14 cellular contexts compared by ENCODE assay signal in genomic region chr5:179825655-179826182, GRCh38. TPM values are rescaled to one million over a fixed set of nuclear protein-coding genes. Genes with fewer than 3 reads are reported as not detected.
DNase-seq lines count a peak whose midpoint lies in the region; ATAC-seq and TF ChIP-seq lines count a peak whose summit lies in the region.
"Had no signal": no experiment of that assay in that cellular context is flagged by ENCODE, and none has a peak within 500 bp of the region (broad histone marks: within the 10 kb centered on the region; RNA-seq: fewer than 3 reads in every experiment).

No MANE protein-coding gene starts in this region.

- no peaks in the 10 kb centered on the region for H3K27me3 Mint-ChIP-seq in activated CD4-positive, alpha-beta T cell treated with anti-CD3 and anti-CD28 coated beads, Interleukin-2, amount 10 ng/mL, durations not matched to agents 7 days and 5 days
- no peaks in the 10 kb centered on the region for H3K27me3 Mint-ChIP-seq in activated CD4-positive, alpha-beta T cell treated with anti-CD3 and anti-CD28 coated beads for 36 hours
- H3K27me3 Mint-ChIP-seq in IgD-negative memory B cell = no peaks in the 10 kb centered on the region

- no peak for DNase-seq in activated CD4-positive, alpha-beta T cell treated with anti-CD3 and anti-CD28 coated beads, Interleukin-2, amount 10 ng/mL, durations not matched to agents 7 days and 5 days
- DNase-seq in activated CD4-positive, alpha-beta T cell treated with anti-CD3 and anti-CD28 coated beads for 36 hours = no peak
- DNase-seq in fibroblast of pulmonary artery (ENCODE audit: low read depth) = no peak
- DNase-seq in gastrocnemius medialis = no peak
- no peak for DNase-seq in DMS153 (lab: John Stamatoyannopoulos, UW)
- DNase-seq in activated effector memory CD4-positive, alpha-beta T cell treated with anti-CD3 and anti-CD28 coated beads, Interleukin-2, amount 50 U/mL, for 16 hours = no peak
- no peak for DNase-seq in SKM-1 treated with dmso at 0.1 percent for 144 hours (lab: John Stamatoyannopoulos, UW; ENCODE audit: unreplicated experiment)
- DNase-seq: NCI-H146; NCI-H748 treated with DMSO at 0.1 percent for 48 hours; stimulated activated CD4-positive, alpha-beta T cell treated with anti-CD3 and anti-CD28 coated beads, Interleukin-15, amount 100 ng/mL, for 24 hours had no signal

- H3K9me3 ChIP-seq in gastrocnemius medialis = no peaks in the 10 kb centered on the region

- intact Hi-C loops in activated CD4-positive, alpha-beta T cell treated with anti-CD3 and anti-CD28 coated beads for 36 hours (cut with DNase I, micrococcal nuclease) = no loop called here
- intact Hi-C loops in gastrocnemius medialis (cut with DNase I; ENCODE audit: low total_unique reads) = no loop called here

- peaks cover 56 to 60% of the 10 kb centered on the region in 2 donors for H3K4me1 ChIP-seq in gastrocnemius medialis

- H3K4me1 Mint-ChIP-seq in activated CD4-positive, alpha-beta T cell treated with anti-CD3 and anti-CD28 coated beads, Interleukin-2, amount 10 ng/mL, durations not matched to agents 7 days and 5 days = peaks cover 33% of the 10 kb centered on the region
- H3K4me1 Mint-ChIP-seq in activated CD4-positive, alpha-beta T cell treated with anti-CD3 and anti-CD28 coated beads for 36 hours = peaks cover 34% of the 10 kb centered on the region
- peaks cover 9 to 17% (median 10%) of the 10 kb centered on the region in 3 donors for H3K4me1 Mint-ChIP-seq in IgD-negative memory B cell

- CTCF ChIA-PET in activated CD4-positive, alpha-beta T cell treated with anti-CD3 and anti-CD28 coated beads, Interleukin-2, amount 10 ng/mL, durations not matched to agents 7 days and 5 days (lab: Charles Lee) = interaction anchor here (0.6 to 1.4 kb wide), 2 partner anchors 13 to 15 kb away, joined by 3 read pairs; no protein-coding TSS in a partner anchor
- CTCF ChIA-PET in activated CD4-positive, alpha-beta T cell treated with anti-CD3 and anti-CD28 coated beads for 36 hours (lab: Charles Lee) = no interaction called here

- H3K4me3 ChIP-seq in fibroblast of pulmonary artery (replicated peaks; ENCODE audit: low read depth, low read length) = peak overlapping the region; percentile 21
- H3K4me3 ChIP-seq in gastrocnemius medialis = no peak overlapping the region

- POLR2A ChIA-PET in activated CD4-positive, alpha-beta T cell treated with anti-CD3 and anti-CD28 coated beads, Interleukin-2, amount 10 ng/mL, durations not matched to agents 7 days and 5 days (lab: Charles Lee) = no interaction called here
- POLR2A ChIA-PET in activated CD4-positive, alpha-beta T cell treated with anti-CD3 and anti-CD28 coated beads for 36 hours (lab: Charles Lee) = interaction anchor here (0.5 to 0.6 kb wide), 2 partner anchors 52 to 202 kb away, joined by 3 to 9 read pairs; partner anchors contain the start of gene HNRNPH1

- H3K27me3 ChIP-seq in gastrocnemius medialis = no peaks in the 10 kb centered on the region

- H3K36me3 ChIP-seq in gastrocnemius medialis = peaks cover 11 to 88% of the 10 kb centered on the region in 2 donors

- H3K27ac ChIP-seq in gastrocnemius medialis = peak overlapping the region in 3 of 4 donors; percentile 12 to 100 (median 53)
- H3K27ac ChIP-seq: KMS-11 had no signal

- peaks cover 66% of the 10 kb centered on the region for H3K36me3 Mint-ChIP-seq in activated CD4-positive, alpha-beta T cell treated with anti-CD3 and anti-CD28 coated beads, Interleukin-2, amount 10 ng/mL, durations not matched to agents 7 days and 5 days (ENCODE audit: low read depth)
- peaks cover 59% of the 10 kb centered on the region for H3K36me3 Mint-ChIP-seq in activated CD4-positive, alpha-beta T cell treated with anti-CD3 and anti-CD28 coated beads for 36 hours (ENCODE audit: low read depth)
- peaks cover 6% of the 10 kb centered on the region for H3K36me3 Mint-ChIP-seq in IgD-negative memory B cell

- TF ChIP-seq CTCF in fibroblast of pulmonary artery (IDR thresholded peaks at IDR 0.05; ENCODE audit: low read length, missing control alignments) (no peak), gastrocnemius medialis (IDR thresholded peaks at IDR 0.05 in 4 of 5, conservative IDR thresholded peaks at IDR 0.05 in 1 of 5) (no peak)

- peak overlapping the region; percentile 5 for H3K27ac Mint-ChIP-seq in activated CD4-positive, alpha-beta T cell treated with anti-CD3 and anti-CD28 coated beads, Interleukin-2, amount 10 ng/mL, durations not matched to agents 7 days and 5 days
- no peak overlapping the region for H3K27ac Mint-ChIP-seq in activated CD4-positive, alpha-beta T cell treated with anti-CD3 and anti-CD28 coated beads for 36 hours
- H3K27ac Mint-ChIP-seq in IgD-negative memory B cell = peak overlapping the region; percentile 87 to 100 (median 93)

- H3K9me3 Mint-ChIP-seq in activated CD4-positive, alpha-beta T cell treated with anti-CD3 and anti-CD28 coated beads, Interleukin-2, amount 10 ng/mL, durations not matched to agents 7 days and 5 days = no peaks in the 10 kb centered on the region
- no peaks in the 10 kb centered on the region for H3K9me3 Mint-ChIP-seq in activated CD4-positive, alpha-beta T cell treated with anti-CD3 and anti-CD28 coated beads for 36 hours (ENCODE audit: low read depth)
- no peaks in the 10 kb centered on the region for H3K9me3 Mint-ChIP-seq in IgD-negative memory B cell
- H3K9me3 Mint-ChIP-seq: activated naive CD4-positive, alpha-beta T cell treated with anti-CD3 and anti-CD28 coated beads, Interleukin-2, amount 50 U/mL, for 72 hours had no signal

- ATAC-seq in activated CD4-positive, alpha-beta T cell treated with anti-CD3 and anti-CD28 coated beads for 36 hours = no peak
- ATAC-seq in gastrocnemius medialis = no peak
- ATAC-seq: activated naive CD4-positive, alpha-beta T cell treated with anti-CD3 and anti-CD28 coated beads, Interleukin-2, amount 50 U/mL, for 72 hours; esophagus mucosa had no signal

- in situ Hi-C loops in gastrocnemius medialis (cut with MboI; ENCODE audit: low sequenced_read_pairs in 4 of 4) = no loop called here

- H3K4me3 Mint-ChIP-seq in activated CD4-positive, alpha-beta T cell treated with anti-CD3 and anti-CD28 coated beads, Interleukin-2, amount 10 ng/mL, durations not matched to agents 7 days and 5 days = no peak overlapping the region
- no peak overlapping the region for H3K4me3 Mint-ChIP-seq in activated CD4-positive, alpha-beta T cell treated with anti-CD3 and anti-CD28 coated beads for 36 hours
- H3K4me3 Mint-ChIP-seq in IgD-negative memory B cell = peak overlapping the region in 1 of 4 donors; percentile 19

- TF ChIP-seq POLR2A in gastrocnemius medialis (IDR thresholded peaks at IDR 0.05) = no peak

RNA-seq across cellular contexts. Expression of gene SQSTM1, which starts 5.0 kb away (rescaled TPM):
- total RNA-seq in activated CD4-positive, alpha-beta T cell treated with anti-CD3 and anti-CD28 coated beads, Interleukin-2, amount 10 ng/mL, durations not matched to agents 7 days and 5 days = 10 to 100 TPM; 79.6 to 93.0 TPM
- 10 to 100 TPM; 70.6 to 87.6 TPM for total RNA-seq in activated CD4-positive, alpha-beta T cell treated with anti-CD3 and anti-CD28 coated beads for 36 hours
- 225 TPM for polyA plus RNA-seq in IgD-negative memory B cell
- 1,000 to 10,000 TPM; 1,080 to 1,340 (median 1,178) TPM for total RNA-seq in gastrocnemius medialis

RNA-seq across cellular contexts. Expression of gene MGAT4B, which starts 19.1 kb away (rescaled TPM):
- 10 to 100 TPM; 86.2 to 87.7 TPM for total RNA-seq in activated CD4-positive, alpha-beta T cell treated with anti-CD3 and anti-CD28 coated beads, Interleukin-2, amount 10 ng/mL, durations not matched to agents 7 days and 5 days
- 10 to 100 TPM; 52.4 to 62.8 TPM for total RNA-seq in activated CD4-positive, alpha-beta T cell treated with anti-CD3 and anti-CD28 coated beads for 36 hours
- polyA plus RNA-seq in IgD-negative memory B cell = 12.0 TPM
- 10 to 100 TPM; 28.3 to 86.0 (median 61.4) TPM for total RNA-seq in gastrocnemius medialis

RNA-seq across cellular contexts. Expression of gene LTC4S, which starts 31.9 kb away (rescaled TPM):
- total RNA-seq in activated CD4-positive, alpha-beta T cell treated with anti-CD3 and anti-CD28 coated beads, Interleukin-2, amount 10 ng/mL, durations not matched to agents 7 days and 5 days = 1 to 10 TPM; 1.4 to 2.5 TPM
- under 1 TPM; 0.39 to 0.42 TPM for total RNA-seq in activated CD4-positive, alpha-beta T cell treated with anti-CD3 and anti-CD28 coated beads for 36 hours
- 0.80 TPM for polyA plus RNA-seq in IgD-negative memory B cell
- 10 to 100 TPM in 1 of 4 donors, 1 to 10 TPM in 3; 1.7 to 12.6 (median 5.6) TPM for total RNA-seq in gastrocnemius medialis

RNA-seq across cellular contexts. Expression of gene MRNIP, which starts 32.9 kb away (rescaled TPM):
- 10 to 100 TPM; 11.7 to 16.8 TPM for total RNA-seq in activated CD4-positive, alpha-beta T cell treated with anti-CD3 and anti-CD28 coated beads, Interleukin-2, amount 10 ng/mL, durations not matched to agents 7 days and 5 days
- 10 to 100 TPM; 19.4 to 19.7 TPM for total RNA-seq in activated CD4-positive, alpha-beta T cell treated with anti-CD3 and anti-CD28 coated beads for 36 hours
- polyA plus RNA-seq in IgD-negative memory B cell = 26.2 TPM
- 10 to 100 TPM in 1 of 4 donors, 1 to 10 TPM in 3; 2.9 to 16.1 (median 8.3) TPM for total RNA-seq in gastrocnemius medialis

Comparison
In these comparisons a context has a peak if more than half of its experiments do, and no peak if none do; other contexts are left out.
1. RNA of gene SQSTM1, which starts 5.0 kb away (total RNA-seq): 1,080 to 1,340 TPM in gastrocnemius medialis; 79.6 to 93.0 TPM in activated CD4-positive, alpha-beta T cell treated with anti-CD3 and anti-CD28 coated beads, Interleukin-2, amount 10 ng/mL, durations not matched to agents 7 days and 5 days and 70.6 to 87.6 TPM in activated CD4-positive, alpha-beta T cell treated with anti-CD3 and anti-CD28 coated beads for 36 hours; every median in the first group is over 10 times any median in the second.